7 cellular contexts compared by ENCODE assay signal in the genomic region with DNA sequence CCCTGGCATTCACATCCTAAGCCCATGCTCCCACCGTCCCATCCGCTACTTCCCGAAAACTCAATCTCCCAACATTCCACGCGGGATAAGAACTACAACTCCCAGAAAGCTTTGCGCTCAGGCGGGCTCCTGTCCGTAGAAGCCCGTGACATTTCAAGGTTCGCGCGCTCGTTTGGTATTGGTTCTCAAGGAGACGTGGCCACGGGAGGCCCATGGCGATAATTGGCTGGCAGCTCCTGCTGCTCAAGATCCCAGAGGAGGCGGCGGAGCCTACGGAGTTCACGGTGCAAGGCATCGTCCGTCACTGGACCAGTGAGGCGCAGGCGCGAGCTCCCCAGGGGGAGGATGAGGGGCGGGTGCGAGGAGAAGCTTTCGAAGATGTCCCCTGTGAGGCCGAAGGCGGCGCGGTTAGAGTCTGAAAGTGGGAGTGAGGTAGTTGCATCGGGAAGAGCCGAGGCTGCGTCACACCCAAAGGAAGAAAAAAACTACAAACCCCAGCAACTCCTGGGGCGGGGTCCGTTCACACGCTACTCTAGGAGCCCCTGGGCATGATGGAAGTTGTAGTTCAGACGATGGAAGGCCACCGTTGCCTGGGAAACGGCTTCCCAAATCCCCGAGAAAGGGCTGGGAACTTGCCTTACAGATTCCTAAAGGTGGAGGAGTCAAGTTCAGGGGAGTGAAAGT.
A peak's percentile ranks its signal among the peaks of the same experiment; 100 is the strongest.
DNase-seq lines count a peak whose midpoint lies in the region; ATAC-seq and TF ChIP-seq lines count a peak whose summit lies in the region.

No MANE protein-coding gene starts in this region.

- H3K4me3 ChIP-seq in astrocyte of the spinal cord (ENCODE audit: low read depth, low read length): peak overlapping the region; percentile 49
- peak overlapping the region; percentile 83 for H3K4me3 ChIP-seq in iPS-11a (ENCODE audit: low read depth, low read length)
- peak overlapping the region; percentile 66 for H3K4me3 ChIP-seq in skeletal muscle cell (ENCODE audit: low read depth, low read length)

- TF ChIP-seq CTCF in astrocyte of the spinal cord (IDR thresholded peaks at IDR 0.05; ENCODE audit: low read depth, low read length): no peak

- DNase-seq in NCI-H2029 (lab: John Stamatoyannopoulos, UW) (peak; percentile 99), T-helper 9 cell (peak; percentile 86), astrocyte of the spinal cord (ENCODE audit: low read depth, low spot score) (peak; percentile 99), skeletal muscle cell (ENCODE audit: low read depth) (peak; percentile 98)

- ATAC-seq in GM18505 (IDR thresholded peaks at IDR 0.05; ENCODE audit: unreplicated experiment) (peak; percentile 61), HG02973 (IDR thresholded peaks at IDR 0.05; ENCODE audit: unreplicated experiment) (peak; percentile 75)

- TF ChIP-seq POLR2A in GM18505 (IDR thresholded peaks at IDR 0.05; ENCODE audit: borderline replicate concordance, extremely low read depth, insufficient read depth, insufficient read length): peak; percentile 61

- in situ Hi-C loops in astrocyte of the spinal cord (cut with HindIII; ENCODE audit: low sequenced_read_pairs): no loop called here

Comparison
In these comparisons a context has a peak if more than half of its experiments do, and no peak if none do; other contexts are left out.
1. Peak in every context shown above with its lines: DNase-seq, ATAC-seq and H3K4me3 ChIP-seq.